In the genomic region with DNA sequence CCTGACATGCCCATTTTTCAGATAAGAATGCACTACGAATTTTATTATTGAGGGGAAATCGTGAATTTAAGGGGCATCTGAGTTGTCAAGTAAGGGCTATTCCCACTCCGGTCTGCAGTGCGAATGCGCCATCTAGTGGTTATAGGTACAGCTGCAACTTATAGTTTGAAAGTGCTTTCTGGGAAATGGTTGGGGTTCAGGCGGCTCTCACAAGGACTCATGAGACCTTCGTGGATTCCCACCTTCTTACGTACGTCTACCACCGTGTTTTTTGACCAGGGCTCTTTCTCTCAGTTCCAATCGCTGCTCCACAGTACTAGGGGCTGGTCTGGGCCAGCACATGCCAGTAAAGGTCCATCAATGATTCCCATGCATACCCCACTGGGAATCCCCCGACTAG, we compare ENCODE assay signal across 8 cellular contexts. TPM values are rescaled to one million over a fixed set of nuclear protein-coding genes. Genes with fewer than 3 reads are reported as not detected.
DNase-seq lines count a peak whose midpoint lies in the region; ATAC-seq, FAIRE-seq and TF ChIP-seq lines count a peak whose summit lies in the region.
"Had no signal": no experiment of that assay in that cellular context is flagged by ENCODE, and none has a peak within 500 bp of the region (broad histone marks: within the 10 kb centered on the region; RNA-seq: fewer than 3 reads in every experiment).

No MANE protein-coding gene starts in this region.

- H4K20me1 ChIP-seq in GM12878 (ENCODE audit: control insufficient read depth, insufficient read depth): no peaks in the 10 kb centered on the region

- H2AFZ ChIP-seq in GM12878 (ENCODE audit: control insufficient read depth, low read depth, low read length): peak overlapping the region; percentile 52

- H3K4me3 ChIP-seq in GM06990 (replicated peaks; ENCODE audit: low read depth, low read length) (no peak overlapping the region; the same call in 1 of the 2 replicates), LNCaP clone FGC (ENCODE audit: low read depth, low read length) (no peak overlapping the region), GM12878 (no peak overlapping the region)

- DNase-seq in GM06990 (ENCODE audit: extremely low read depth, insufficient read length) (no peak), LNCaP clone FGC (ENCODE audit: low read depth) (no peak), SK-N-DZ (ENCODE audit: low spot score) (peak; percentile 52), GM12878 (ENCODE audit: low read depth, low spot score) (peak; percentile 68), iris pigment epithelial cell (ENCODE audit: low read depth) (peak; percentile 51)
- DNase-seq in stimulated activated naive CD4-positive, alpha-beta T cell treated with Interleukin-2 at 50 U/mL for 16 hours (lab: John Stamatoyannopoulos, UW): peak; percentile 27

- 1% methylated on average over 12 of the region's 12 CpGs for WGBS in GM12878 (ENCODE audit: insufficient coverage, insufficient replicate concordance, low lambda C conversion rate, missing lambda C conversion rate)

- no peak for TF ChIP-seq POLR2A in GM12878 (IDR thresholded peaks at IDR 0.05; ENCODE audit: low read depth, low read length)

- peaks cover 2% of the 10 kb centered on the region for H3K79me2 ChIP-seq in GM12878 (ENCODE audit: control insufficient read depth, insufficient read depth, low read length)

- in situ Hi-C loops in GM12878 (cut with MboI): loop anchor here (5.0 to 10.0 kb wide), 2 partner anchors 238 to 626 kb away; no protein-coding TSS in a partner anchor

- POLR2A ChIA-PET in GM12878 (lab: Charles Lee): interaction anchor here (1.1 to 16.0 kb wide), 4 partner anchors 10 to 45 kb away, joined by 3 to 207 read pairs (median 6); no protein-coding TSS in a partner anchor

- no peak for TF ChIP-seq EP300 in GM12878 (IDR thresholded peaks at IDR 0.05; ENCODE audit: borderline replicate concordance in 1 of 2, control insufficient read depth in 1 of 2, low read depth in 2 of 2, low read length in 2 of 2)

- peak; percentile 75 for TF ChIP-seq CTCF in GM06990 (IDR thresholded peaks at IDR 0.05; ENCODE audit: insufficient read depth, low read length, poor library complexity, severe bottlenecking)
- peak; percentile 77 for TF ChIP-seq CTCF in LNCaP clone FGC (IDR thresholded peaks at IDR 0.05; ENCODE audit: control insufficient read depth, extremely low read depth, insufficient read depth)
- peak; percentile 86 to 90 (median 90) for TF ChIP-seq CTCF in GM12878 (IDR thresholded peaks at IDR 0.05 in 2 of 3, conservative IDR thresholded peaks at IDR 0.05 in 1 of 3; ENCODE audit: control insufficient read depth in 2 of 3, extremely low read depth in 1 of 3, insufficient read depth in 1 of 3, low read depth in 3 of 3, low read length in 3 of 3)

- no peak overlapping the region for H3K4me2 ChIP-seq in GM12878 (ENCODE audit: control insufficient read depth, insufficient read depth)

- peak; percentile 97 for TF ChIP-seq RAD21 in GM12878 (IDR thresholded peaks at IDR 0.05; ENCODE audit: insufficient read depth, low read depth, low read length)

- H3K27me3 ChIP-seq in GM06990 (replicated peaks; ENCODE audit: control insufficient read depth, insufficient read depth, low read length) (no peaks in the 10 kb centered on the region), GM12878 (replicated peaks in 1 of 2; ENCODE audit: control insufficient read depth in 2 of 2, insufficient read depth in 2 of 2, low read length in 1 of 2) (no peaks in the 10 kb centered on the region)

- SMC1A ChIA-PET in GM12878 (lab: Charles Lee; ENCODE audit: uncharacterized antibody, unreplicated experiment): interaction anchor here (0.9 to 14.6 kb wide), 14 partner anchors 8 to 1001 kb away, joined by 3 to 404 read pairs (median 7); partner anchors contain the start of gene MSL3

- no peak overlapping the region for H3K9ac ChIP-seq in GM12878 (ENCODE audit: control insufficient read depth, insufficient read depth, low read length)

- peak overlapping the region; percentile 5 for H3K27ac ChIP-seq in GM12878 (ENCODE audit: control insufficient read depth, insufficient read depth)

- intact Hi-C loops in GM12878 (cut with micrococcal nuclease; ENCODE audit: unreplicated experiment): loop anchor here (1.0 to 5.0 kb wide), 5 partner anchors 46 to 930 kb away; no protein-coding TSS in a partner anchor

- RAD21 ChIA-PET in GM12878 (lab: Charles Lee; ENCODE audit: unreplicated experiment): interaction anchor here (0.8 to 16.9 kb wide), 16 partner anchors 8 to 241 kb away, joined by 3 to 428 read pairs (median 6); partner anchors contain the start of genes ARHGAP6 and MSL3

- FAIRE-seq in GM12878 (lab: Jason Lieb, UNC): peak; percentile 41
- FAIRE-seq: endometrium had no signal

- no peaks in the 10 kb centered on the region; the same call in 2 of the 3 replicates for H3K9me3 ChIP-seq in GM12878 (replicated peaks; ENCODE audit: control insufficient read depth, insufficient read depth, low read length)

- ATAC-seq in GM21576 (IDR thresholded peaks at IDR 0.05; ENCODE audit: unreplicated experiment) (peak; percentile 69), GM12878 (peak; percentile 68)

- H3K36me3 ChIP-seq in GM06990 (ENCODE audit: control insufficient read depth, insufficient read depth, low read length): peaks cover 16% of the 10 kb centered on the region
- H3K36me3 ChIP-seq in GM12878 (ENCODE audit: control insufficient read depth in 2 of 2, insufficient read depth in 2 of 2, low read length in 1 of 2): peaks cover 11 to 12% of the 10 kb centered on the region in 2 experiments; a peak in 3 of 4 replicates

- CTCF ChIA-PET in GM12878 (lab: Yijun Ruan, JAX): interaction anchor here (0.7 to 12.4 kb wide), 26 partner anchors 9 to 1311 kb away, joined by 3 to 226 read pairs (median 5); partner anchors contain the start of gene MSL3

- peaks cover 23% of the 10 kb centered on the region for H3K4me1 ChIP-seq in GM12878 (ENCODE audit: control insufficient read depth, insufficient read depth, low read length)

- no TSS peak for BruUV-seq in GM12878 (replicated peaks; lab: Mats Ljungman, UMichigan)

TF ChIP-seq in GM12878, 131 proteins besides CTCF, POLR2A, EP300 and RAD21 (continues in another document):
- TF ChIP-seq, protein P1, sequence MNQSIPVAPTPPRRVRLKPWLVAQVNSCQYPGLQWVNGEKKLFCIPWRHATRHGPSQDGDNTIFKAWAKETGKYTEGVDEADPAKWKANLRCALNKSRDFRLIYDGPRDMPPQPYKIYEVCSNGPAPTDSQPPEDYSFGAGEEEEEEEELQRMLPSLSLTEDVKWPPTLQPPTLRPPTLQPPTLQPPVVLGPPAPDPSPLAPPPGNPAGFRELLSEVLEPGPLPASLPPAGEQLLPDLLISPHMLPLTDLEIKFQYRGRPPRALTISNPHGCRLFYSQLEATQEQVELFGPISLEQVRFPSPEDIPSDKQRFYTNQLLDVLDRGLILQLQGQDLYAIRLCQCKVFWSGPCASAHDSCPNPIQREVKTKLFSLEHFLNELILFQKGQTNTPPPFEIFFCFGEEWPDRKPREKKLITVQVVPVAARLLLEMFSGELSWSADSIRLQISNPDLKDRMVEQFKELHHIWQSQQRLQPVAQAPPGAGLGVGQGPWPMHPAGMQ (IDR thresholded peaks at IDR 0.05; ENCODE audit: borderline replicate concordance): no peak
- TF ChIP-seq RELA (IDR thresholded peaks at IDR 0.05; ENCODE audit: borderline replicate concordance, partially characterized antibody) (peak; percentile 61), ZNF24 (IDR thresholded peaks at IDR 0.05) (no peak), ZBED1 (IDR thresholded peaks at IDR 0.05; ENCODE audit: borderline replicate concordance) (no peak), MYB (IDR thresholded peaks at IDR 0.05; ENCODE audit: borderline replicate concordance, low read depth, low read length) (no peak), RUNX3 (IDR thresholded peaks at IDR 0.05; ENCODE audit: low read length) (peak; percentile 37), IRF4 (IDR thresholded peaks at IDR 0.05; ENCODE audit: low read depth, low read length) (peak; percentile 49; the same call in 1 of the 2 replicates), TCF3 (IDR thresholded peaks at IDR 0.05; ENCODE audit: borderline replicate concordance, insufficient read depth, low read depth, low read length) (no peak), TCF7 (IDR thresholded peaks at IDR 0.05; ENCODE audit: borderline replicate concordance) (no peak), HDGF (IDR thresholded peaks at IDR 0.05) (no peak)
- TF ChIP-seq, protein P2, sequence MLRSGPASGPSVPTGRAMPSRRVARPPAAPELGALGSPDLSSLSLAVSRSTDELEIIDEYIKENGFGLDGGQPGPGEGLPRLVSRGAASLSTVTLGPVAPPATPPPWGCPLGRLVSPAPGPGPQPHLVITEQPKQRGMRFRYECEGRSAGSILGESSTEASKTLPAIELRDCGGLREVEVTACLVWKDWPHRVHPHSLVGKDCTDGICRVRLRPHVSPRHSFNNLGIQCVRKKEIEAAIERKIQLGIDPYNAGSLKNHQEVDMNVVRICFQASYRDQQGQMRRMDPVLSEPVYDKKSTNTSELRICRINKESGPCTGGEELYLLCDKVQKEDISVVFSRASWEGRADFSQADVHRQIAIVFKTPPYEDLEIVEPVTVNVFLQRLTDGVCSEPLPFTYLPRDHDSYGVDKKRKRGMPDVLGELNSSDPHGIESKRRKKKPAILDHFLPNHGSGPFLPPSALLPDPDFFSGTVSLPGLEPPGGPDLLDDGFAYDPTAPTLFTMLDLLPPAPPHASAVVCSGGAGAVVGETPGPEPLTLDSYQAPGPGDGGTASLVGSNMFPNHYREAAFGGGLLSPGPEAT (IDR thresholded peaks at IDR 0.05; ENCODE audit: low read depth): peak; percentile 61; the same call in 1 of the 2 replicates

RNA-seq across cellular contexts. Expression of gene MSL3, which starts 12.3 kb away (rescaled TPM):
- 20.8 and 21.3 TPM in 2 replicates for polyA plus RNA-seq in SK-N-DZ (2014; cell fraction: cytosol; rRNA removed)
- 46.3 and 73.6 TPM in 2 replicates for polyA plus RNA-seq in SK-N-DZ (2014; cell fraction: nucleus; rRNA removed)
- 187 and 197 TPM in 2 replicates for total RNA-seq in GM12878 (2013; cell fraction: nucleolus; rRNA removed)
- total RNA-seq in GM12878 (2014; rRNA removed): 39.3 and 39.4 TPM in 2 replicates
- 29.0 and 30.2 TPM in 2 replicates for total RNA-seq in GM12878 (2014; rRNA removed; fragmentation: Illumina TruSeq; extraction: Trizol)
- 29.0 and 34.2 TPM in 2 replicates for total RNA-seq in GM12878 (2021)
- polyA plus RNA-seq in GM12878 (2011; ENCODE audit: low read depth): 22.4 TPM
- 438 and 577 TPM in 2 replicates for polyA plus RNA-seq in GM12878 (2011; rRNA removed)
- 261 and 306 TPM in 2 replicates for polyA plus RNA-seq in GM12878 (2011; cell fraction: cytosol; rRNA removed)
- polyA plus RNA-seq in GM12878 (2011; cell fraction: nucleus; rRNA removed): 898 and 1,313 TPM in 2 replicates
- polyA plus RNA-seq in GM12878 (2012): 32.3 and 41.3 TPM in 2 replicates
- 39.1 and 44.4 TPM in 2 replicates for polyA plus RNA-seq in GM12878 (2014; fragmentation: Illumina TruSeq; extraction: Trizol)
- 10 to 100 TPM; 28.4 to 42.0 TPM for polyA plus RNA-seq in GM12878 (2014; fragmentation: Nextera tagmentation; extraction: Ambion mirVana)
- polyA plus RNA-seq in GM12878 (2014; rRNA removed): 41.0 and 44.9 TPM in 2 replicates
- 10 to 100 TPM; 43.8 to 45.0 TPM for polyA plus RNA-seq in GM12878 (2016; fragmentation: Nextera tagmentation; extraction: Ambion mirVana)
- polyA minus RNA-seq in GM12878 (2011; rRNA and poly(A)+ RNA removed): 233 and 254 TPM in 2 replicates
- 86.2 and 96.9 TPM in 2 replicates for polyA minus RNA-seq in GM12878 (2011; cell fraction: cytosol; rRNA and poly(A)+ RNA removed)
- 343 and 358 TPM in 2 replicates for polyA minus RNA-seq in GM12878 (2011; cell fraction: nucleus; rRNA and poly(A)+ RNA removed)

Comparison
In these comparisons a context has a peak if more than half of its experiments do, and no peak if none do; other contexts are left out.
1. DNase-seq: peak in SK-N-DZ (single experiment), GM12878 (single experiment), iris pigment epithelial cell (single experiment) and stimulated activated naive CD4-positive, alpha-beta T cell treated with Interleukin-2 at 50 U/mL for 16 hours (single experiment); none in GM06990 (single experiment) and LNCaP clone FGC (single experiment).
2. Peak in every context shown above with its lines, with median percentiles within 50 percentile points of each other: CTCF ChIP-seq.